Comparison of ENCODE assay signal across 9 cellular contexts in genomic region chr17:29726721-29727252, GRCh38.
DNase-seq lines count a peak whose midpoint lies in the region; ATAC-seq and TF ChIP-seq lines count a peak whose summit lies in the region.
"Had no signal": no experiment of that assay in that cellular context is flagged by ENCODE, and none has a peak within 500 bp of the region (broad histone marks: within the 10 kb centered on the region; RNA-seq: fewer than 3 reads in every experiment).

No MANE protein-coding gene starts in this region.

- 63% methylated on average over 2 of the region's 2 CpGs for WGBS in suprapubic skin

- peaks cover 14% of the 10 kb centered on the region for H3K9me3 Mint-ChIP-seq in activated naive CD4-positive, alpha-beta T cell treated with anti-CD3 and anti-CD28 coated beads for 36 hours

- H3K27me3 Mint-ChIP-seq in activated naive CD4-positive, alpha-beta T cell treated with anti-CD3 and anti-CD28 coated beads for 36 hours (ENCODE audit: low read depth), result no peaks in the 10 kb centered on the region

- peak overlapping the region; percentile 90 for H3K27ac Mint-ChIP-seq in activated naive CD4-positive, alpha-beta T cell treated with anti-CD3 and anti-CD28 coated beads for 36 hours

- H3K36me3 ChIP-seq in suprapubic skin, result no peaks in the 10 kb centered on the region

- peaks cover 11% of the 10 kb centered on the region for H3K36me3 Mint-ChIP-seq in activated naive CD4-positive, alpha-beta T cell treated with anti-CD3 and anti-CD28 coated beads for 36 hours (ENCODE audit: low read depth)

- no peak for TF ChIP-seq POLR2A in suprapubic skin (IDR thresholded peaks at IDR 0.05)

- H3K4me3 ChIP-seq in suprapubic skin, result no peak overlapping the region

- H3K4me3 Mint-ChIP-seq in activated naive CD4-positive, alpha-beta T cell treated with anti-CD3 and anti-CD28 coated beads for 36 hours, result peak overlapping the region; percentile 25

- H3K27ac ChIP-seq in suprapubic skin, result peak overlapping the region; percentile 18

- H3K27me3 ChIP-seq in suprapubic skin, result no peaks in the 10 kb centered on the region

- no peak for TF ChIP-seq CTCF in suprapubic skin (IDR thresholded peaks at IDR 0.05)

- intact Hi-C loops in activated naive CD4-positive, alpha-beta T cell treated with anti-CD3 and anti-CD28 coated beads for 36 hours (cut with micrococcal nuclease), result loop anchor here (1.0 kb wide), 2 partner anchors 34 to 61 kb away; no protein-coding TSS in a partner anchor

- no peak for TF ChIP-seq EP300 in suprapubic skin (IDR thresholded peaks at IDR 0.05)

- CTCF ChIA-PET in activated naive CD4-positive, alpha-beta T cell treated with anti-CD3 and anti-CD28 coated beads for 36 hours (lab: Charles Lee), result interaction anchor here (0.7 to 1.6 kb wide), 3 partner anchors 15 to 88 kb away, joined by 3 to 4 read pairs (median 4); no protein-coding TSS in a partner anchor

- peak; percentile 70 for ATAC-seq in SK-N-SH treated with all-trans-retinoic acid at 6 μM for 48 hours

- no peaks in the 10 kb centered on the region for H3K9me3 ChIP-seq in suprapubic skin

- peaks cover 21% of the 10 kb centered on the region for H3K4me1 ChIP-seq in suprapubic skin

- H3K4me1 Mint-ChIP-seq in activated naive CD4-positive, alpha-beta T cell treated with anti-CD3 and anti-CD28 coated beads for 36 hours (ENCODE audit: low read depth), result peaks cover 73% of the 10 kb centered on the region

- DNase-seq in activated naive CD4-positive, alpha-beta T cell treated with anti-CD3 and anti-CD28 coated beads for 36 hours, result peak; percentile 47
- DNase-seq in activated naive CD4-positive, alpha-beta T cell treated with anti-CD3 and anti-CD28 coated beads, Interleukin-2, amount 50 U/mL, for 16 hours, result no peak
- DNase-seq in glomerular endothelial cell (ENCODE audit: extremely low read depth, low read depth, low spot score) (peak; percentile 84), suprapubic skin (ENCODE audit: low spot score in 2 of 2) (no peak), SHP77 treated with DMSO at 0.1 percent for 48 hours (lab: John Stamatoyannopoulos, UW) (no peak), inferior parietal cortex (ENCODE audit: extremely low spot score) (no peak), DMS79 (lab: John Stamatoyannopoulos, UW) (no peak)
- DNase-seq: left cardiac atrium had no signal

TF ChIP-seq in SK-N-SH treated with all-trans-retinoic acid at 6 μM for 48 hours, 23 proteins besides CTCF, POLR2A, EP300 and RAD21:
- TF ChIP-seq TCF4 (CRISPR knock-in tag; IDR thresholded peaks at IDR 0.05; ENCODE audit: borderline replicate concordance), result peak; percentile 74; the same call in 1 of the 2 replicates
- no peak for TF ChIP-seq ZFP3 (CRISPR knock-in tag; IDR thresholded peaks at IDR 0.05)
- TF ChIP-seq ISL1 (CRISPR knock-in tag; IDR thresholded peaks at IDR 0.05), result 0 out of 2 replicates have a peak, but pooled peaks have one; percentile 33
- TF ChIP-seq, protein P1, sequence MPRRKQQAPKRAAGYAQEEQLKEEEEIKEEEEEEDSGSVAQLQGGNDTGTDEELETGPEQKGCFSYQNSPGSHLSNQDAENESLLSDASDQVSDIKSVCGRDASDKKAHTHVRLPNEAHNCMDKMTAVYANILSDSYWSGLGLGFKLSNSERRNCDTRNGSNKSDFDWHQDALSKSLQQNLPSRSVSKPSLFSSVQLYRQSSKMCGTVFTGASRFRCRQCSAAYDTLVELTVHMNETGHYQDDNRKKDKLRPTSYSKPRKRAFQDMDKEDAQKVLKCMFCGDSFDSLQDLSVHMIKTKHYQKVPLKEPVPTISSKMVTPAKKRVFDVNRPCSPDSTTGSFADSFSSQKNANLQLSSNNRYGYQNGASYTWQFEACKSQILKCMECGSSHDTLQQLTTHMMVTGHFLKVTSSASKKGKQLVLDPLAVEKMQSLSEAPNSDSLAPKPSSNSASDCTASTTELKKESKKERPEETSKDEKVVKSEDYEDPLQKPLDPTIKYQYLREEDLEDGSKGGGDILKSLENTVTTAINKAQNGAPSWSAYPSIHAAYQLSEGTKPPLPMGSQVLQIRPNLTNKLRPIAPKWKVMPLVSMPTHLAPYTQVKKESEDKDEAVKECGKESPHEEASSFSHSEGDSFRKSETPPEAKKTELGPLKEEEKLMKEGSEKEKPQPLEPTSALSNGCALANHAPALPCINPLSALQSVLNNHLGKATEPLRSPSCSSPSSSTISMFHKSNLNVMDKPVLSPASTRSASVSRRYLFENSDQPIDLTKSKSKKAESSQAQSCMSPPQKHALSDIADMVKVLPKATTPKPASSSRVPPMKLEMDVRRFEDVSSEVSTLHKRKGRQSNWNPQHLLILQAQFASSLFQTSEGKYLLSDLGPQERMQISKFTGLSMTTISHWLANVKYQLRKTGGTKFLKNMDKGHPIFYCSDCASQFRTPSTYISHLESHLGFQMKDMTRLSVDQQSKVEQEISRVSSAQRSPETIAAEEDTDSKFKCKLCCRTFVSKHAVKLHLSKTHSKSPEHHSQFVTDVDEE (CRISPR knock-in tag; IDR thresholded peaks at IDR 0.05), result peak; percentile 93

Comparison
In these comparisons a context has a peak if more than half of its experiments do, and no peak if none do; other contexts are left out.
1. DNase-seq: peak in activated naive CD4-positive, alpha-beta T cell treated with anti-CD3 and anti-CD28 coated beads for 36 hours (single experiment) and glomerular endothelial cell (single experiment); none in activated naive CD4-positive, alpha-beta T cell treated with anti-CD3 and anti-CD28 coated beads, Interleukin-2, amount 50 U/mL, for 16 hours (single experiment), suprapubic skin (0 of 2), SHP77 treated with DMSO at 0.1 percent for 48 hours (single experiment), inferior parietal cortex (single experiment) and DMS79 (single experiment).